In the genomic region with DNA sequence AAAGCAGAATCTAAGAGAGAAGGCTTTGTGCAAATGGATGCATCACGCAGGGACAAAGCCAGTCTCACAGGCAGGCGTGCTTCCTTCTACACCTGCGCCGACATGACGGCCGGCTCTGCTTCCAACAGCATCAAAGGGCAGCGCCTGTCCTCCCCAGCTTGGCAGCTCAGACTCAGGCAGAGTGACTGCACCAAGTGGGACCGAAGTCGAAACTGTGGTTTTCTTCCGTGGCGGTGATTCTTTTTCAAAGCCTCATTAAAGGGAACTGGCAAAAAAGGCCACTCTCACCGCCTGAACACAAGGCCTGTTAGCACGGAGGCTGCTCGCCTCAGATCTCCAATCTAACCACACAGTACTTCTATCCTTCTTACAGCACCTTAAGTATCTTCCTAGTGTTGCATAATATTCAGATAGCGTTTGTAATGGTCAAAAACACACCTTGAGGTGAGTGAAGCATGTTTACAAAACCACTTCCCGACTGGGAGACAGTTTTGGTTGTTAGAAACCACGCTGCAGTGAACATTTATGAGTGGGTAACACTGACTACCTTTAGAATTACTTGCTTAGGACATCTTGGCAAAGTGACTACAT, we compare ENCODE assay signal across 10 cellular contexts.
A peak's percentile ranks its signal among the peaks of the same experiment; 100 is the strongest.
DNase-seq lines count a peak whose midpoint lies in the region; ATAC-seq and TF ChIP-seq lines count a peak whose summit lies in the region.
"Had no signal": no experiment of that assay in that cellular context is flagged by ENCODE, and none has a peak within 500 bp of the region (broad histone marks: within the 10 kb centered on the region; RNA-seq: fewer than 3 reads in every experiment).

No MANE protein-coding gene starts in this region.

- H3K56ac ChIP-seq in IMR-90 (ENCODE audit: extremely low read depth, insufficient read depth, low read length) = no peak overlapping the region

- CTCF ChIA-PET in IMR-90 (lab: Yijun Ruan, JAX) = no interaction called here

- H3K27ac Mint-ChIP-seq in T-helper 17 cell = peak overlapping the region; percentile 81

- no peaks in the 10 kb centered on the region for H3K27me3 Mint-ChIP-seq in T-helper 17 cell

- no peak for TF ChIP-seq CTCF in IMR-90 (conservative IDR thresholded peaks at IDR 0.05; ENCODE audit: low read depth, low read length)
- TF ChIP-seq CTCF in dorsolateral prefrontal cortex (IDR thresholded peaks at IDR 0.05 in 54 of 56, conservative IDR thresholded peaks at IDR 0.05 in 2 of 56; ENCODE audit: low read depth in 1 of 56, partially characterized antibody in 56 of 56) = no peak

- no peaks in the 10 kb centered on the region for H3K4me1 ChIP-seq in IMR-90 (ENCODE audit: control insufficient read depth, insufficient read depth, low read length)

- H3K23ac ChIP-seq in IMR-90 (ENCODE audit: low read depth, low read length) = no peak overlapping the region

- no peak for DNase-seq in IMR-90
- DNase-seq in T-helper 17 cell = peak in 2 of 3 donors; percentile 1 to 8
- peak in 8 of 10 donors; percentile 17 to 48 (median 34) for DNase-seq in dorsolateral prefrontal cortex
- peak; percentile 58 for DNase-seq in posterior vena cava (ENCODE audit: low spot score)
- DNase-seq in HCEC 1CT = no peak
- DNase-seq: heart right ventricle, KBM-7, SK-N-SH had no signal

- intact Hi-C loops in IMR-90 (cut with micrococcal nuclease) = no loop called here
- intact Hi-C loops in dorsolateral prefrontal cortex (cut with DNase I) = no loop called here
- intact Hi-C loops in posterior vena cava (cut with DNase I) = no loop called here

- peaks cover 18% of the 10 kb centered on the region for H3K4me1 Mint-ChIP-seq in T-helper 17 cell

- 100% methylated on average over 7 of the region's 17 CpGs; no CpG with 5 or more reads in 1 of the 2 experiments for WGBS in IMR-90 (ENCODE audit: extremely low coverage in 2 of 2, insufficient read length in 1 of 2), 2 experiments

- ATAC-seq in IMR-90 (ENCODE audit: low read depth) = no peak
- ATAC-seq in T-helper 17 cell = peak; percentile 82
- no peak for ATAC-seq in GM19324 (IDR thresholded peaks at IDR 0.05; ENCODE audit: low FRiP score, unreplicated experiment)
- ATAC-seq in HG03108 (IDR thresholded peaks at IDR 0.05; ENCODE audit: unreplicated experiment) = no peak
- ATAC-seq: heart right ventricle had no signal

- H3K36me3 Mint-ChIP-seq in T-helper 17 cell (ENCODE audit: low read depth) = peaks cover 2% of the 10 kb centered on the region

- no TSS peak for BruUV-seq in IMR-90 (replicated peaks; lab: Mats Ljungman, UMichigan)

- no peak overlapping the region for H2AK5ac ChIP-seq in IMR-90 (ENCODE audit: low read depth, low read length)

- H3K79me1 ChIP-seq in IMR-90 (ENCODE audit: low read depth in 1 of 2, low read length in 2 of 2) = no peaks in the 10 kb centered on the region

- H3K27ac ChIP-seq in IMR-90 (ENCODE audit: insufficient read depth, low read length) (no peak overlapping the region), dorsolateral prefrontal cortex (peak overlapping the region in 31 of 59 donors; percentile 1 to 76 (median 42))
- H3K27ac ChIP-seq: heart right ventricle had no signal

- H3K27me3 ChIP-seq in IMR-90 (ENCODE audit: control insufficient read depth, insufficient read depth, low read length) (no peaks in the 10 kb centered on the region), dorsolateral prefrontal cortex (no peaks in the 10 kb centered on the region)
- H3K27me3 ChIP-seq: heart right ventricle had no signal

- H4K91ac ChIP-seq in IMR-90 (ENCODE audit: insufficient read depth, low read depth, low read length) = no peak overlapping the region

- no peak for TF ChIP-seq POLR2A in IMR-90 (IDR thresholded peaks at IDR 0.05; ENCODE audit: low read depth, low read length)

- no peak overlapping the region for H2BK120ac ChIP-seq in IMR-90 (ENCODE audit: low read depth, low read length)

- no peaks in the 10 kb centered on the region for H3K9me3 ChIP-seq in IMR-90 (ENCODE audit: control insufficient read depth, insufficient read depth, low read length)
- no peaks in the 10 kb centered on the region for H3K9me3 ChIP-seq in T-helper 17 cell (ENCODE audit: control insufficient read depth, low read length, poor library complexity, severe bottlenecking)
- H3K9me3 ChIP-seq: heart right ventricle, SK-N-SH had no signal

- H3K9me1 ChIP-seq in IMR-90 (ENCODE audit: insufficient read depth, low read length) = no peaks in the 10 kb centered on the region; the same call in 1 of the 2 replicates

- H2AK9ac ChIP-seq in IMR-90 (replicated peaks; ENCODE audit: low read depth, low read length, poor library complexity) = no peak overlapping the region

- H3K14ac ChIP-seq in IMR-90 (replicated peaks; ENCODE audit: low read depth, low read length) = no peak overlapping the region

- H3K4ac ChIP-seq in IMR-90 (ENCODE audit: low read depth, low read length) = no peak overlapping the region

- H2BK5ac ChIP-seq in IMR-90 (ENCODE audit: low read depth, low read length, poor library complexity, severe bottlenecking) = no peak overlapping the region

- H3K4me3 ChIP-seq in IMR-90 (ENCODE audit: insufficient read depth, low read depth, low read length) (no peak overlapping the region), dorsolateral prefrontal cortex (peak overlapping the region in 3 of 59 donors; percentile 14 to 34 (median 18))
- H3K4me3 ChIP-seq: heart right ventricle had no signal

- TF ChIP-seq RAD21 in IMR-90 (IDR thresholded peaks at IDR 0.05; ENCODE audit: low read length) = no peak

- peak overlapping the region; percentile 43 for H3K4me3 Mint-ChIP-seq in T-helper 17 cell

- no peak overlapping the region for H3K4me2 ChIP-seq in IMR-90 (ENCODE audit: low read depth, low read length)
- H3K4me2 ChIP-seq: SK-N-SH had no signal

- no peak overlapping the region for H2AFZ ChIP-seq in IMR-90 (replicated peaks; ENCODE audit: low read length, poor library complexity)

- in situ Hi-C loops in IMR-90 (cut with MboI; ENCODE audit: low sequenced_read_pairs) = no loop called here

- no peak overlapping the region for H2BK15ac ChIP-seq in IMR-90 (ENCODE audit: low read depth, low read length)

- POLR2A ChIA-PET in IMR-90 (lab: Charles Lee; ENCODE audit: unreplicated experiment) = no interaction called here

- no peak overlapping the region for H4K8ac ChIP-seq in IMR-90 (ENCODE audit: low read depth in 2 of 2, low read length in 2 of 2)

- H3K18ac ChIP-seq in IMR-90 (ENCODE audit: low read depth, low read length) = no peak overlapping the region

- peaks cover 40% of the 10 kb centered on the region for H3K36me3 ChIP-seq in IMR-90 (ENCODE audit: control insufficient read depth, insufficient read depth, low read length)

- H4K5ac ChIP-seq in IMR-90 (ENCODE audit: low read depth, low read length) = no peak overlapping the region

- H3K9ac ChIP-seq in IMR-90 (ENCODE audit: low read depth, low read length) = no peak overlapping the region
- H3K9ac ChIP-seq: SK-N-SH had no signal

- no peak overlapping the region for H2BK20ac ChIP-seq in IMR-90 (ENCODE audit: low read depth, low read length)

- H4K20me1 ChIP-seq in IMR-90 (ENCODE audit: insufficient read depth, low read length) = no peaks in the 10 kb centered on the region

- dilution Hi-C loops in IMR-90 (cut with HindIII; ENCODE audit: low sequenced_read_pairs, unreplicated experiment) = no loop called here

TF ChIP-seq in IMR-90, 13 proteins besides CTCF, POLR2A, EP300 and RAD21:
- TF ChIP-seq BHLHE40 (IDR thresholded peaks at IDR 0.05; ENCODE audit: low read depth, low read length) (no peak), CEBPB (IDR thresholded peaks at IDR 0.05; ENCODE audit: low read depth, low read length) (0 out of 2 replicates have a peak, but pooled peaks have one; percentile 15)

Comparison
In these comparisons a context has a peak if more than half of its experiments do, and no peak if none do; other contexts are left out.
1. DNase-seq: peak in T-helper 17 cell (2 of 3), dorsolateral prefrontal cortex (8 of 10) and posterior vena cava (single experiment); none in IMR-90 (single experiment) and HCEC 1CT (single experiment).